ENCODE assay signal across 20 cellular contexts in the genomic region with DNA sequence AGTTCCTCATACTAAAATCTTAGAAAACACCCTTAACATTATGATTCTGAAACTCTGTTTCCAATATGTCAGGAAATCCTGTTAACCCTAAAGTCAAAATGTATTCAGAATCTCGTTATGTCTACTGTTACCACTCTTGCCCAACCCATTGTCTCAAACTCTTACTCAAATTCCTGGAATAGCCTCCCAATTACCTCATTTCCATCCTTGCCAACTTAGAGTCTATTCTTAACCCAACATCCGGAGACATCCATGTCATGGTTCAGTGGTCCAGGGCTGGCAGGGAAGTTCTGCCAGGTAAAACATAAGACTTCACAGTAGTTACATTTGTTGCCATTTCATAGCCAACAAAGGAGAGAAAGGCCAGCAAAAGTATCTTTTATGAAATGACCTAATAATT.
A peak's percentile ranks its signal among the peaks of the same experiment; 100 is the strongest.
DNase-seq lines count a peak whose midpoint lies in the region; ATAC-seq, FAIRE-seq and TF ChIP-seq lines count a peak whose summit lies in the region.
"Had no signal": no experiment of that assay in that cellular context is flagged by ENCODE, and none has a peak within 500 bp of the region (broad histone marks: within the 10 kb centered on the region; RNA-seq: fewer than 3 reads in every experiment).

No MANE protein-coding gene starts in this region.

- no peaks in the 10 kb centered on the region for H3K79me1 ChIP-seq in mesendoderm (ENCODE audit: low read length)

- no peaks in the 10 kb centered on the region for H3K79me2 ChIP-seq in mesendoderm (ENCODE audit: control insufficient read depth, insufficient read depth, low read length)

- no CpG with 5 or more reads among the region's 2 CpGs for WGBS in mesendoderm (ENCODE audit: extremely low coverage, insufficient coverage, low lambda C conversion rate)

- H2BK120ac ChIP-seq in mesendoderm (ENCODE audit: low read depth, low read length) = no peak overlapping the region

- H3K4me2 ChIP-seq in mesendoderm (ENCODE audit: low read length) = no peak overlapping the region
- H3K4me2 ChIP-seq: BLaER1 had no signal

- H3K27ac ChIP-seq in mesendoderm (ENCODE audit: low read depth, low read length) = no peak overlapping the region
- H3K27ac ChIP-seq: BLaER1, gastroesophageal sphincter, thoracic aorta had no signal

- H3K4ac ChIP-seq in mesendoderm (ENCODE audit: low read depth, low read length) = no peak overlapping the region

- H3K27me3 ChIP-seq in mesendoderm (ENCODE audit: insufficient read depth, low read length, poor library complexity) = no peaks in the 10 kb centered on the region
- H3K27me3 ChIP-seq: BLaER1, gastroesophageal sphincter had no signal

- H2BK5ac ChIP-seq in mesendoderm (ENCODE audit: low read length) = no peak overlapping the region

- no peak overlapping the region for H3K18ac ChIP-seq in mesendoderm (ENCODE audit: low read length)

- ATAC-seq in HG02610 (IDR thresholded peaks at IDR 0.05; ENCODE audit: unreplicated experiment) = no peak
- ATAC-seq: activated naive CD8-positive, alpha-beta T cell treated with anti-CD3 and anti-CD28 coated beads, Interleukin-2, amount 50 U/mL, for 24 hours; activated T-helper 17 cell treated with anti-CD3 and anti-CD28 coated beads, Interleukin-2, amount 50 U/mL, for 72 hours; gastroesophageal sphincter; natural killer cell had no signal

- H2BK15ac ChIP-seq in mesendoderm (replicated peaks; ENCODE audit: low read depth) = no peak overlapping the region

- no peak overlapping the region for H3K56ac ChIP-seq in mesendoderm (ENCODE audit: low read length)

- H4K5ac ChIP-seq in mesendoderm (ENCODE audit: low read length) = no peak overlapping the region

- no peak overlapping the region for H2AK5ac ChIP-seq in mesendoderm (ENCODE audit: low read length)

- no peaks in the 10 kb centered on the region for H3K4me1 ChIP-seq in mesendoderm (ENCODE audit: control insufficient read depth, low read depth, low read length)
- H3K4me1 ChIP-seq: BLaER1, gastroesophageal sphincter had no signal

- no peak overlapping the region for H3K23ac ChIP-seq in mesendoderm (ENCODE audit: low read length)

- DNase-seq in H54 (ENCODE audit: insufficient read length, low spot score) (peak; percentile 10), NCI-H2029 (lab: John Stamatoyannopoulos, UW) (peak; percentile 35), dermis blood vessel endothelial cell (peak; percentile 95), mesendoderm (peak; percentile 55), NOMO-1 (lab: John Stamatoyannopoulos, UW; ENCODE audit: unreplicated experiment in 2 of 2) (no peak)
- no peak for DNase-seq in activated naive CD4-positive, alpha-beta T cell treated with anti-CD3 and anti-CD28 coated beads, Interleukin-2, amount 50 U/mL, for 16 hours
- DNase-seq: activated naive CD8-positive, alpha-beta T cell treated with anti-CD3 and anti-CD28 coated beads, Interleukin-2, amount 50 U/mL, for 24 hours; cerebellar nuclear complex; DMS 273 treated with DMSO at 0.1 percent for 48 hours; endodermal cell; Kasumi-1; natural killer cell; NCI-H1417 treated with DMSO at 0.1 percent for 48 hours; SIG-M5 had no signal

- H3K36me3 ChIP-seq in mesendoderm (ENCODE audit: control insufficient read depth, insufficient read depth, low read length) = no peaks in the 10 kb centered on the region
- H3K36me3 ChIP-seq: BLaER1, gastroesophageal sphincter, thoracic aorta had no signal

- TF ChIP-seq POLR2A in H54 (IDR thresholded peaks at IDR 0.05; ENCODE audit: low read depth, low read length) = no peak

- H4K8ac ChIP-seq in mesendoderm (ENCODE audit: low read depth, low read length) = no peak overlapping the region

- H3K4me3 ChIP-seq in mesendoderm (ENCODE audit: low read length) = no peak overlapping the region
- H3K4me3 ChIP-seq: BLaER1, gastroesophageal sphincter, lung, thoracic aorta had no signal

- no peak overlapping the region for H3K9ac ChIP-seq in mesendoderm (ENCODE audit: low read length)
- H3K9ac ChIP-seq: BLaER1 had no signal

- FAIRE-seq in H54 (lab: Jason Lieb, UNC) = peak; percentile 68

Comparison
In these comparisons a context has a peak if more than half of its experiments do, and no peak if none do; other contexts are left out.
1. DNase-seq: peak in H54 (single experiment), NCI-H2029 (single experiment), dermis blood vessel endothelial cell (single experiment) and mesendoderm (single experiment); none in NOMO-1 (0 of 2) and activated naive CD4-positive, alpha-beta T cell treated with anti-CD3 and anti-CD28 coated beads, Interleukin-2, amount 50 U/mL, for 16 hours (single experiment).